Comparison of ENCODE assay signal across 2 cellular contexts in genomic region chr2:235831755-235832154, GRCh38.
TF ChIP-seq lines count a peak whose summit lies in the region.

No MANE protein-coding gene starts in this region.

TF ChIP-seq in HepG2, 621 proteins besides CTCF, POLR2A, EP300 and RAD21:
- TF ChIP-seq ARHGAP35 (CRISPR knock-in tag; IDR thresholded peaks at IDR 0.05; ENCODE audit: borderline replicate concordance) (no peak), ZNF7 (CRISPR knock-in tag; IDR thresholded peaks at IDR 0.05) (peak; percentile 96)

TF ChIP-seq in HEK293, 187 proteins besides CTCF, POLR2A, EP300 and RAD21:
- TF ChIP-seq GLI4 (tag by site-specific recombination; IDR thresholded peaks at IDR 0.05): no peak
- TF ChIP-seq PRDM4 (tag by site-specific recombination; IDR thresholded peaks at IDR 0.05): 0 out of 2 replicates have a peak, but pooled peaks have one; percentile 14
